In genomic region chr3:40169983-40170382, GRCh38 we compare ENCODE assay signal across 10 cellular contexts.
DNase-seq lines count a peak whose midpoint lies in the region; ATAC-seq lines count a peak whose summit lies in the region.
"Had no signal": no experiment of that assay in that cellular context is flagged by ENCODE, and none has a peak within 500 bp of the region (broad histone marks: within the 10 kb centered on the region; RNA-seq: fewer than 3 reads in every experiment).

No MANE protein-coding gene starts in this region.

- no peak overlapping the region for H3K27ac Mint-ChIP-seq in activated T-helper 17 cell treated with anti-CD3 and anti-CD28 coated beads, Interleukin-2, amount 50 U/mL, for 72 hours

- H3K9me3 Mint-ChIP-seq in activated T-helper 17 cell treated with anti-CD3 and anti-CD28 coated beads, Interleukin-2, amount 50 U/mL, for 72 hours: no peaks in the 10 kb centered on the region

- H3K4me3 Mint-ChIP-seq in activated T-helper 17 cell treated with anti-CD3 and anti-CD28 coated beads, Interleukin-2, amount 50 U/mL, for 72 hours: no peak overlapping the region

- H3K4me1 Mint-ChIP-seq in activated T-helper 17 cell treated with anti-CD3 and anti-CD28 coated beads, Interleukin-2, amount 50 U/mL, for 72 hours: peaks cover 3% of the 10 kb centered on the region

- ATAC-seq in GM18861 (IDR thresholded peaks at IDR 0.05; ENCODE audit: unreplicated experiment) (peak; percentile 34), GM21528 (IDR thresholded peaks at IDR 0.05; ENCODE audit: low FRiP score, unreplicated experiment) (peak; percentile 37), HG03095 (IDR thresholded peaks at IDR 0.05; ENCODE audit: unreplicated experiment) (peak; percentile 40)
- ATAC-seq in activated T-helper 17 cell treated with anti-CD3 and anti-CD28 coated beads, Interleukin-2, amount 50 U/mL, for 72 hours (replicated peaks): no peak

- H3K36me3 Mint-ChIP-seq in activated T-helper 17 cell treated with anti-CD3 and anti-CD28 coated beads, Interleukin-2, amount 50 U/mL, for 72 hours (ENCODE audit: low read depth): no peaks in the 10 kb centered on the region

- peaks cover 20% of the 10 kb centered on the region for H3K27me3 Mint-ChIP-seq in activated T-helper 17 cell treated with anti-CD3 and anti-CD28 coated beads, Interleukin-2, amount 50 U/mL, for 72 hours

- DNase-seq in NCI-H1105 (lab: John Stamatoyannopoulos, UW) (no peak), NCI-H2029 (lab: John Stamatoyannopoulos, UW) (no peak), DMS153 (lab: John Stamatoyannopoulos, UW) (no peak)
- DNase-seq: foreskin fibroblast, Kasumi-1 had no signal

- H3K27ac ChIP-seq in cingulate gyrus (ENCODE audit: low read depth, low read length): peak overlapping the region; percentile 19
